In the genomic region with DNA sequence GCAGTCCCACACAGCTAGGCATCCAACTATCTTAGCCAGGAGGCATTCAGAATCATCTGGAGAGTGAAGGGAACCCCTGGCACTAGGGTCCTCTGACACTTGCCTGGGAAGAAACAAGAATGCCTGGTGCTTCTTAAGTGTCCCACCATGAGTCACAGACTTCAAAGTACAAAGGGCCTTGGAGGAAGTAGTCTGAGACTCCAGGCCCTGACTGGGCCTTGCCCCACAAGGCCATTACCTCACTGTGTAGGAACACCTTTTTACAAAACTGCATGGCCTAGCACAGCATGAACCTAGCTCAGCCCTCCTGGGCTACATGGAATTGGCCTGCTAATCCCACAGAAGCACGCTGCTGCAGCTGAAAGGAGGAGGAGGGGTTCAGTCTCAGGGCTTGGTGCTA, we compare ENCODE assay signal across 1 cellular context.
TF ChIP-seq lines count a peak whose summit lies in the region.

No MANE protein-coding gene starts in this region.

TF ChIP-seq in H1, 55 proteins besides CTCF, POLR2A, EP300 and RAD21:
- no peak for TF ChIP-seq ZNF274 (IDR thresholded peaks at IDR 0.05; ENCODE audit: borderline replicate concordance, extremely low read depth, low read length)
- no peak for TF ChIP-seq NRF1 (IDR thresholded peaks at IDR 0.05; ENCODE audit: low read depth, low read length)
- no peak for TF ChIP-seq YY1 (IDR thresholded peaks at IDR 0.05; ENCODE audit: low read depth, low read length)
- TF ChIP-seq, protein P1, sequence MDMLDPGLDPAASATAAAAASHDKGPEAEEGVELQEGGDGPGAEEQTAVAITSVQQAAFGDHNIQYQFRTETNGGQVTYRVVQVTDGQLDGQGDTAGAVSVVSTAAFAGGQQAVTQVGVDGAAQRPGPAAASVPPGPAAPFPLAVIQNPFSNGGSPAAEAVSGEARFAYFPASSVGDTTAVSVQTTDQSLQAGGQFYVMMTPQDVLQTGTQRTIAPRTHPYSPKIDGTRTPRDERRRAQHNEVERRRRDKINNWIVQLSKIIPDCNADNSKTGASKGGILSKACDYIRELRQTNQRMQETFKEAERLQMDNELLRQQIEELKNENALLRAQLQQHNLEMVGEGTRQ (IDR thresholded peaks at IDR 0.05; ENCODE audit: low read length), result no peak
- TF ChIP-seq SP4 (IDR thresholded peaks at IDR 0.05; ENCODE audit: low read length), result no peak
- no peak for TF ChIP-seq SUZ12 (IDR thresholded peaks at IDR 0.05; ENCODE audit: low read length)
- TF ChIP-seq CEBPB (IDR thresholded peaks at IDR 0.05; ENCODE audit: low read depth, low read length), result no peak
- no peak for TF ChIP-seq RXRA (IDR thresholded peaks at IDR 0.05; ENCODE audit: insufficient read depth, low read depth, low read length)
- TF ChIP-seq SP2 (IDR thresholded peaks at IDR 0.05; ENCODE audit: low read length), result no peak
- TF ChIP-seq SP1 (IDR thresholded peaks at IDR 0.05; ENCODE audit: low read depth, low read length), result no peak
- no peak for TF ChIP-seq RNF2 (IDR thresholded peaks at IDR 0.05; ENCODE audit: borderline replicate concordance, low read depth, low read length, missing control alignments, poor library complexity, severe bottlenecking)
- TF ChIP-seq, protein P2, sequence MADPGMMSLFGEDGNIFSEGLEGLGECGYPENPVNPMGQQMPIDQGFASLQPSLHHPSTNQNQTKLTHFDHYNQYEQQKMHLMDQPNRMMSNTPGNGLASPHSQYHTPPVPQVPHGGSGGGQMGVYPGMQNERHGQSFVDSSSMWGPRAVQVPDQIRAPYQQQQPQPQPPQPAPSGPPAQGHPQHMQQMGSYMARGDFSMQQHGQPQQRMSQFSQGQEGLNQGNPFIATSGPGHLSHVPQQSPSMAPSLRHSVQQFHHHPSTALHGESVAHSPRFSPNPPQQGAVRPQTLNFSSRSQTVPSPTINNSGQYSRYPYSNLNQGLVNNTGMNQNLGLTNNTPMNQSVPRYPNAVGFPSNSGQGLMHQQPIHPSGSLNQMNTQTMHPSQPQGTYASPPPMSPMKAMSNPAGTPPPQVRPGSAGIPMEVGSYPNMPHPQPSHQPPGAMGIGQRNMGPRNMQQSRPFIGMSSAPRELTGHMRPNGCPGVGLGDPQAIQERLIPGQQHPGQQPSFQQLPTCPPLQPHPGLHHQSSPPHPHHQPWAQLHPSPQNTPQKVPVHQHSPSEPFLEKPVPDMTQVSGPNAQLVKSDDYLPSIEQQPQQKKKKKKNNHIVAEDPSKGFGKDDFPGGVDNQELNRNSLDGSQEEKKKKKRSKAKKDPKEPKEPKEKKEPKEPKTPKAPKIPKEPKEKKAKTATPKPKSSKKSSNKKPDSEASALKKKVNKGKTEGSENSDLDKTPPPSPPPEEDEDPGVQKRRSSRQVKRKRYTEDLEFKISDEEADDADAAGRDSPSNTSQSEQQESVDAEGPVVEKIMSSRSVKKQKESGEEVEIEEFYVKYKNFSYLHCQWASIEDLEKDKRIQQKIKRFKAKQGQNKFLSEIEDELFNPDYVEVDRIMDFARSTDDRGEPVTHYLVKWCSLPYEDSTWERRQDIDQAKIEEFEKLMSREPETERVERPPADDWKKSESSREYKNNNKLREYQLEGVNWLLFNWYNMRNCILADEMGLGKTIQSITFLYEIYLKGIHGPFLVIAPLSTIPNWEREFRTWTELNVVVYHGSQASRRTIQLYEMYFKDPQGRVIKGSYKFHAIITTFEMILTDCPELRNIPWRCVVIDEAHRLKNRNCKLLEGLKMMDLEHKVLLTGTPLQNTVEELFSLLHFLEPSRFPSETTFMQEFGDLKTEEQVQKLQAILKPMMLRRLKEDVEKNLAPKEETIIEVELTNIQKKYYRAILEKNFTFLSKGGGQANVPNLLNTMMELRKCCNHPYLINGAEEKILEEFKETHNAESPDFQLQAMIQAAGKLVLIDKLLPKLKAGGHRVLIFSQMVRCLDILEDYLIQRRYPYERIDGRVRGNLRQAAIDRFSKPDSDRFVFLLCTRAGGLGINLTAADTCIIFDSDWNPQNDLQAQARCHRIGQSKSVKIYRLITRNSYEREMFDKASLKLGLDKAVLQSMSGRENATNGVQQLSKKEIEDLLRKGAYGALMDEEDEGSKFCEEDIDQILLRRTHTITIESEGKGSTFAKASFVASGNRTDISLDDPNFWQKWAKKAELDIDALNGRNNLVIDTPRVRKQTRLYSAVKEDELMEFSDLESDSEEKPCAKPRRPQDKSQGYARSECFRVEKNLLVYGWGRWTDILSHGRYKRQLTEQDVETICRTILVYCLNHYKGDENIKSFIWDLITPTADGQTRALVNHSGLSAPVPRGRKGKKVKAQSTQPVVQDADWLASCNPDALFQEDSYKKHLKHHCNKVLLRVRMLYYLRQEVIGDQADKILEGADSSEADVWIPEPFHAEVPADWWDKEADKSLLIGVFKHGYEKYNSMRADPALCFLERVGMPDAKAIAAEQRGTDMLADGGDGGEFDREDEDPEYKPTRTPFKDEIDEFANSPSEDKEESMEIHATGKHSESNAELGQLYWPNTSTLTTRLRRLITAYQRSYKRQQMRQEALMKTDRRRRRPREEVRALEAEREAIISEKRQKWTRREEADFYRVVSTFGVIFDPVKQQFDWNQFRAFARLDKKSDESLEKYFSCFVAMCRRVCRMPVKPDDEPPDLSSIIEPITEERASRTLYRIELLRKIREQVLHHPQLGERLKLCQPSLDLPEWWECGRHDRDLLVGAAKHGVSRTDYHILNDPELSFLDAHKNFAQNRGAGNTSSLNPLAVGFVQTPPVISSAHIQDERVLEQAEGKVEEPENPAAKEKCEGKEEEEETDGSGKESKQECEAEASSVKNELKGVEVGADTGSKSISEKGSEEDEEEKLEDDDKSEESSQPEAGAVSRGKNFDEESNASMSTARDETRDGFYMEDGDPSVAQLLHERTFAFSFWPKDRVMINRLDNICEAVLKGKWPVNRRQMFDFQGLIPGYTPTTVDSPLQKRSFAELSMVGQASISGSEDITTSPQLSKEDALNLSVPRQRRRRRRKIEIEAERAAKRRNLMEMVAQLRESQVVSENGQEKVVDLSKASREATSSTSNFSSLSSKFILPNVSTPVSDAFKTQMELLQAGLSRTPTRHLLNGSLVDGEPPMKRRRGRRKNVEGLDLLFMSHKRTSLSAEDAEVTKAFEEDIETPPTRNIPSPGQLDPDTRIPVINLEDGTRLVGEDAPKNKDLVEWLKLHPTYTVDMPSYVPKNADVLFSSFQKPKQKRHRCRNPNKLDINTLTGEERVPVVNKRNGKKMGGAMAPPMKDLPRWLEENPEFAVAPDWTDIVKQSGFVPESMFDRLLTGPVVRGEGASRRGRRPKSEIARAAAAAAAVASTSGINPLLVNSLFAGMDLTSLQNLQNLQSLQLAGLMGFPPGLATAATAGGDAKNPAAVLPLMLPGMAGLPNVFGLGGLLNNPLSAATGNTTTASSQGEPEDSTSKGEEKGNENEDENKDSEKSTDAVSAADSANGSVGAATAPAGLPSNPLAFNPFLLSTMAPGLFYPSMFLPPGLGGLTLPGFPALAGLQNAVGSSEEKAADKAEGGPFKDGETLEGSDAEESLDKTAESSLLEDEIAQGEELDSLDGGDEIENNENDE (IDR thresholded peaks at IDR 0.05; ENCODE audit: insufficient replicate concordance, low read length), result no peak
- no peak for TF ChIP-seq RBBP5 (IDR thresholded peaks at IDR 0.05; ENCODE audit: borderline replicate concordance, low read depth, low read length)
- TF ChIP-seq, protein P3, sequence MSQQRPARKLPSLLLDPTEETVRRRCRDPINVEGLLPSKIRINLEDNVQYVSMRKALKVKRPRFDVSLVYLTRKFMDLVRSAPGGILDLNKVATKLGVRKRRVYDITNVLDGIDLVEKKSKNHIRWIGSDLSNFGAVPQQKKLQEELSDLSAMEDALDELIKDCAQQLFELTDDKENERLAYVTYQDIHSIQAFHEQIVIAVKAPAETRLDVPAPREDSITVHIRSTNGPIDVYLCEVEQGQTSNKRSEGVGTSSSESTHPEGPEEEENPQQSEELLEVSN (IDR thresholded peaks at IDR 0.05), result no peak
- TF ChIP-seq GTF2F1 (IDR thresholded peaks at IDR 0.05; ENCODE audit: borderline replicate concordance, low read depth, low read length), result no peak
- no peak for TF ChIP-seq GABPA (IDR thresholded peaks at IDR 0.05; ENCODE audit: borderline replicate concordance, insufficient read depth, low read length)
- no peak for TF ChIP-seq EZH2 (IDR thresholded peaks at IDR 0.05; ENCODE audit: low read depth, low read length, severe bottlenecking)
- no peak for TF ChIP-seq RFX5 (IDR thresholded peaks at IDR 0.05; ENCODE audit: borderline replicate concordance, low read depth, low read length)
- no peak for TF ChIP-seq EGR1 (IDR thresholded peaks at IDR 0.05; ENCODE audit: borderline replicate concordance, low read depth, low read length)
